ENCODE assay signal across 19 cellular contexts in the genomic region with DNA sequence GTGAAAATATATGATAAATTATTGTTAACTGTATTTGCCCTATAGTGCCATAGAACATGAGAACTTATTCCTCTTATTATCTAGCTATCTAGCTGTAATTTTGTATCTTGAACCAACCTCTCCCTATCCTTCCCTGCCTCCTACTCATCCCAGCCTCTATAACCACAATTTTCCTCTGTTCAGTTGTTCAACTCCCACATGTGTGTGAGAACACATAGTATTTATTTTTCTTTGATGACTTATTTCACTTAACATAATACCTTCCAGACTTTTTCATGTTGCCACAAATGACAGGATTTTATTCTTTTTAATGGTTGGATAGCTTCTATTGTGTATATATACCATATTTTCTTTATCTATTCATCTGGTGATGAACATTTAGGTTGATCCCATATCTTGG.
A peak's percentile ranks its signal among the peaks of the same experiment; 100 is the strongest.
DNase-seq lines count a peak whose midpoint lies in the region; ATAC-seq and TF ChIP-seq lines count a peak whose summit lies in the region.
"Had no signal": no experiment of that assay in that cellular context is flagged by ENCODE, and none has a peak within 500 bp of the region (broad histone marks: within the 10 kb centered on the region; RNA-seq: fewer than 3 reads in every experiment).

No MANE protein-coding gene starts in this region.

- no peak for DNase-seq in CD4-positive, alpha-beta memory T cell
- peak; percentile 56 for DNase-seq in HCEC 1CT
- DNase-seq in astrocyte of the spinal cord (ENCODE audit: low read depth, low spot score): peak; percentile 3
- peak; percentile 57 for DNase-seq in non-pigmented ciliary epithelial cell (ENCODE audit: low read depth)
- no peak for DNase-seq in OCI-M1 (lab: John Stamatoyannopoulos, UW)
- DNase-seq in chondrocyte (ENCODE audit: low spot score): no peak
- no peak for DNase-seq in activated T-cell treated with anti-CD3 and anti-CD28 coated beads, Interleukin-2, amount 50 U/mL, for 72 hours
- DNase-seq: DMS79 treated with DMSO at 0.1 percent for 48 hours, GF-D8, MV-4-11, NCI-H1417, NCI-H187 treated with DMSO at 0.1 percent for 48 hours, NCI-H446 treated with DMSO at 0.1 percent for 48 hours, NCI-H748 treated with DMSO at 0.1 percent for 48 hours, PC-3 had no signal

- TF ChIP-seq CTCF in astrocyte of the spinal cord (IDR thresholded peaks at IDR 0.05; ENCODE audit: low read depth, low read length) (no peak), chondrocyte (IDR thresholded peaks at IDR 0.05) (no peak)

- peak overlapping the region in 2 of 8 donors; percentile 0 to 11 for H3K4me3 Mint-ChIP-seq in CD4-positive, alpha-beta memory T cell
- no peak overlapping the region for H3K4me3 Mint-ChIP-seq in chondrocyte (ENCODE audit: unreplicated experiment)
- no peak overlapping the region for H3K4me3 Mint-ChIP-seq in activated T-cell treated with anti-CD3 and anti-CD28 coated beads, Interleukin-2, amount 50 U/mL, for 72 hours
- H3K4me3 Mint-ChIP-seq: CD14-positive monocyte had no signal

- in situ Hi-C loops in astrocyte of the spinal cord (cut with HindIII; ENCODE audit: low sequenced_read_pairs): no loop called here

- no peak overlapping the region for H3K27ac ChIP-seq in CD4-positive, alpha-beta memory T cell (ENCODE audit: low read depth, low read length)
- H3K27ac ChIP-seq: HL-60, RWPE1 had no signal

- H3K4me3 ChIP-seq in CD4-positive, alpha-beta memory T cell (ENCODE audit: low read length in 2 of 2): no peak overlapping the region
- H3K4me3 ChIP-seq in astrocyte of the spinal cord (ENCODE audit: low read depth, low read length): no peak overlapping the region

- no peaks in the 10 kb centered on the region for H3K27me3 Mint-ChIP-seq in CD4-positive, alpha-beta memory T cell
- H3K27me3 Mint-ChIP-seq in chondrocyte (ENCODE audit: low read depth): no peaks in the 10 kb centered on the region
- H3K27me3 Mint-ChIP-seq in activated T-cell treated with anti-CD3 and anti-CD28 coated beads, Interleukin-2, amount 50 U/mL, for 72 hours (ENCODE audit: low read depth): no peaks in the 10 kb centered on the region

- intact Hi-C loops in CD4-positive, alpha-beta memory T cell (cut with micrococcal nuclease): loop anchor here (2.0 kb wide), 1 partner anchor 85 kb away; a partner anchor contains a TSS

- ATAC-seq in activated T-cell treated with anti-CD3 and anti-CD28 coated beads, Interleukin-2, amount 50 U/mL, for 72 hours (replicated peaks in 1 of 2): no peak
- ATAC-seq: HCT116, PC-3 had no signal

- CTCF ChIA-PET in CD4-positive, alpha-beta memory T cell (lab: Charles Lee; ENCODE audit: partially characterized antibody): no interaction called here

- peaks cover 35 to 61% (median 48%) of the 10 kb centered on the region in 4 donors for H3K4me1 Mint-ChIP-seq in CD4-positive, alpha-beta memory T cell
- H3K4me1 Mint-ChIP-seq in chondrocyte (ENCODE audit: low read depth): no peaks in the 10 kb centered on the region
- peaks cover 46% of the 10 kb centered on the region for H3K4me1 Mint-ChIP-seq in activated T-cell treated with anti-CD3 and anti-CD28 coated beads, Interleukin-2, amount 50 U/mL, for 72 hours (ENCODE audit: low read depth)
- H3K4me1 Mint-ChIP-seq: CD14-positive monocyte had no signal

- H3K27me3 ChIP-seq in CD4-positive, alpha-beta memory T cell (ENCODE audit: insufficient read depth, low read length): no peaks in the 10 kb centered on the region

- H3K9me3 ChIP-seq in CD4-positive, alpha-beta memory T cell (ENCODE audit: control insufficient read depth in 1 of 2, low read length in 2 of 2): no peaks in the 10 kb centered on the region

- H3K36me3 Mint-ChIP-seq in CD4-positive, alpha-beta memory T cell: peaks cover 3 to 12% of the 10 kb centered on the region in 2 donors
- H3K36me3 Mint-ChIP-seq in chondrocyte (ENCODE audit: low read depth): peaks cover 3% of the 10 kb centered on the region
- peaks cover 8% of the 10 kb centered on the region in 2 donors for H3K36me3 Mint-ChIP-seq in activated T-cell treated with anti-CD3 and anti-CD28 coated beads, Interleukin-2, amount 50 U/mL, for 72 hours (ENCODE audit: insufficient read depth in 2 of 2)
- H3K36me3 Mint-ChIP-seq: CD14-positive monocyte had no signal

- peak overlapping the region; percentile 1 to 90 (median 83) for H3K27ac Mint-ChIP-seq in CD4-positive, alpha-beta memory T cell
- no peak overlapping the region for H3K27ac Mint-ChIP-seq in chondrocyte (ENCODE audit: unreplicated experiment)
- H3K27ac Mint-ChIP-seq in activated T-cell treated with anti-CD3 and anti-CD28 coated beads, Interleukin-2, amount 50 U/mL, for 72 hours: no peak overlapping the region
- H3K27ac Mint-ChIP-seq: CD14-positive monocyte had no signal

- POLR2A ChIA-PET in CD4-positive, alpha-beta memory T cell (lab: Charles Lee; ENCODE audit: partially characterized antibody): interaction anchor here (1.1 to 5.0 kb wide), 2 partner anchors 85 to 742 kb away, joined by 3 to 47 read pairs; a partner anchor contains a TSS

- no peaks in the 10 kb centered on the region for H3K36me3 ChIP-seq in CD4-positive, alpha-beta memory T cell (ENCODE audit: insufficient read depth, low read length)

- H3K9me3 Mint-ChIP-seq in CD4-positive, alpha-beta memory T cell: peaks cover 0 to 19% (median 6%) of the 10 kb centered on the region in 8 donors
- H3K9me3 Mint-ChIP-seq in chondrocyte (ENCODE audit: low read depth): peaks cover 9% of the 10 kb centered on the region
- peaks cover 2 to 8% of the 10 kb centered on the region in 2 donors for H3K9me3 Mint-ChIP-seq in activated T-cell treated with anti-CD3 and anti-CD28 coated beads, Interleukin-2, amount 50 U/mL, for 72 hours

- H3K4me1 ChIP-seq in CD4-positive, alpha-beta memory T cell (ENCODE audit: insufficient read depth, low read length): peaks cover 39% of the 10 kb centered on the region

Comparison
In these comparisons a context has a peak if more than half of its experiments do, and no peak if none do; other contexts are left out.
1. DNase-seq: peak in HCEC 1CT (single experiment), astrocyte of the spinal cord (single experiment) and non-pigmented ciliary epithelial cell (single experiment); none in CD4-positive, alpha-beta memory T cell (0 of 5), OCI-M1 (single experiment), chondrocyte (single experiment) and activated T-cell treated with anti-CD3 and anti-CD28 coated beads, Interleukin-2, amount 50 U/mL, for 72 hours (0 of 2).
2. H3K27ac Mint-ChIP-seq: peak in CD4-positive, alpha-beta memory T cell (7 of 7); none in chondrocyte (single experiment) and activated T-cell treated with anti-CD3 and anti-CD28 coated beads, Interleukin-2, amount 50 U/mL, for 72 hours (single experiment).